Comparison of ENCODE assay signal across 11 cellular contexts in the genomic region with DNA sequence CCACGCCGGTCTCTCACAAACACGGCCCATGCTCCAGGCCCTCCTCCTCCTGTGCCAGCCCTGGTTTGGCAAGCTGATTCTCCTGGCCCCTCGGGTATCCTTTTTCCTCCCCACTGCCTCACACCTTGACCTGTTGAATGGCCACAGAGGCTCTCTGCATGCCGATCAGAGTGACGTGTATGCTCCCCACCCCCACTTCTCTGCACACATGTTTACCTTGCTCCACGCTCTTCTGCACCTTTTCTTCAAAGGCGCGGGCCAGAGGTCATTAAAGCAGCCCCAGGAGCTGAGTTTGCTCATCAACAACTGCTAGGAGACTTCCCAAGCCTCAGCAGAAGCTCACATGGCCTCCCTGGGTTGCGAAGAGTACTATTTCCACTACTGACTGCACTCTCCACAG.
DNase-seq lines count a peak whose midpoint lies in the region; ATAC-seq and TF ChIP-seq lines count a peak whose summit lies in the region.
"Had no signal": no experiment of that assay in that cellular context is flagged by ENCODE, and none has a peak within 500 bp of the region (broad histone marks: within the 10 kb centered on the region; RNA-seq: fewer than 3 reads in every experiment).

No MANE protein-coding gene starts in this region.

- no peaks in the 10 kb centered on the region for H3K27me3 ChIP-seq in CD8-positive, alpha-beta memory T cell (ENCODE audit: insufficient read depth, low read length, poor library complexity, severe bottlenecking)
- no peaks in the 10 kb centered on the region for H3K27me3 ChIP-seq in CD4-positive, alpha-beta T cell (ENCODE audit: control insufficient read depth, insufficient read depth, low read length)
- no peaks in the 10 kb centered on the region for H3K27me3 ChIP-seq in transverse colon
- H3K27me3 ChIP-seq: cardiac muscle cell had no signal

- POLR2A ChIA-PET in CD8-positive, alpha-beta memory T cell (lab: Charles Lee) = no interaction called here
- POLR2A ChIA-PET in CD4-positive, alpha-beta T cell (lab: Charles Lee) = no interaction called here

- H3K36me3 ChIP-seq in CD8-positive, alpha-beta memory T cell (ENCODE audit: insufficient read depth, low read length) = no peaks in the 10 kb centered on the region
- H3K36me3 ChIP-seq in transverse colon = no peaks in the 10 kb centered on the region
- H3K36me3 ChIP-seq: cardiac muscle cell had no signal

- TF ChIP-seq CTCF in CD4-positive, alpha-beta T cell (IDR thresholded peaks at IDR 0.05) = no peak
- no peak for TF ChIP-seq CTCF in transverse colon (IDR thresholded peaks at IDR 0.05)

- TF ChIP-seq EP300 in transverse colon (IDR thresholded peaks at IDR 0.05; ENCODE audit: low read depth) = no peak

- H3K4me3 Mint-ChIP-seq in CD8-positive, alpha-beta memory T cell = peak overlapping the region in 4 of 7 donors; percentile 9 to 44 (median 18)
- no peak overlapping the region for H3K4me3 Mint-ChIP-seq in CD4-positive, alpha-beta T cell

- H3K27ac ChIP-seq in CD8-positive, alpha-beta memory T cell (ENCODE audit: low read depth, low read length) = no peak overlapping the region
- no peak overlapping the region for H3K27ac ChIP-seq in CD4-positive, alpha-beta T cell (ENCODE audit: low read depth, low read length)
- H3K27ac ChIP-seq in transverse colon = no peak overlapping the region
- H3K27ac ChIP-seq: cardiac muscle cell, GM23248 had no signal

- peak overlapping the region in 3 of 8 donors; percentile 5 to 11 (median 10) for H3K27ac Mint-ChIP-seq in CD8-positive, alpha-beta memory T cell
- no peak overlapping the region for H3K27ac Mint-ChIP-seq in CD4-positive, alpha-beta T cell

- ATAC-seq in GM19395 (IDR thresholded peaks at IDR 0.05; ENCODE audit: unreplicated experiment) (peak; percentile 11), Right ventricle myocardium superior (ENCODE audit: poor library complexity) (no peak), GM18505 (IDR thresholded peaks at IDR 0.05; ENCODE audit: unreplicated experiment) (no peak)
- ATAC-seq in CD4-positive, alpha-beta T cell (ENCODE audit: poor library complexity) = no peak

- H3K27me3 Mint-ChIP-seq in CD8-positive, alpha-beta memory T cell = peaks cover 0 to 4% of the 10 kb centered on the region in 2 donors
- no peaks in the 10 kb centered on the region for H3K27me3 Mint-ChIP-seq in CD4-positive, alpha-beta T cell

- 83 to 86% methylated on average over 6 to 10 of the region's 10 CpGs for WGBS in transverse colon (ENCODE audit: low coverage in 1 of 2), 2 donors

- H3K36me3 Mint-ChIP-seq in CD8-positive, alpha-beta memory T cell = peaks cover 3 to 13% (median 6%) of the 10 kb centered on the region in 3 donors
- H3K36me3 Mint-ChIP-seq in CD4-positive, alpha-beta T cell (ENCODE audit: low read depth) = no peaks in the 10 kb centered on the region

- intact Hi-C loops in Right ventricle myocardium superior (cut with DNase I) = loop anchor here (10.0 kb wide), 1 partner anchor 171 kb away; no protein-coding TSS in a partner anchor
- intact Hi-C loops in CD4-positive, alpha-beta T cell (cut with DNase I, micrococcal nuclease) = no loop called here
- intact Hi-C loops in transverse colon (cut with DNase I; ENCODE audit: low total_unique reads) = no loop called here

- no peaks in the 10 kb centered on the region for H3K9me3 Mint-ChIP-seq in CD8-positive, alpha-beta memory T cell
- H3K9me3 Mint-ChIP-seq in CD4-positive, alpha-beta T cell = no peaks in the 10 kb centered on the region

- peaks cover 11% of the 10 kb centered on the region for H3K4me1 ChIP-seq in CD8-positive, alpha-beta memory T cell (ENCODE audit: insufficient read depth, low read length)
- peaks cover 0 to 8% (median 0%) of the 10 kb centered on the region in 4 donors for H3K4me1 ChIP-seq in transverse colon

- CTCF ChIA-PET in CD8-positive, alpha-beta memory T cell (lab: Charles Lee) = no interaction called here
- CTCF ChIA-PET in CD4-positive, alpha-beta T cell (lab: Charles Lee) = no interaction called here

- in situ Hi-C loops in transverse colon (cut with MboI; ENCODE audit: low pct_ligation_motif_present in 1 of 4, low pct_unique_long_range_greater_than_20kb in 1 of 4, low sequenced_read_pairs in 3 of 4) = no loop called here

- no peak for DNase-seq in CD8-positive, alpha-beta memory T cell
- DNase-seq in NCI-H510A (lab: John Stamatoyannopoulos, UW) (peak; percentile 35), kidney tubule cell (ENCODE audit: low spot score) (peak; percentile 59), Right ventricle myocardium superior (no peak), transverse colon (no peak)
- DNase-seq in CD4-positive, alpha-beta T cell = no peak
- DNase-seq: GM23248, T-helper 9 cell had no signal

- no peak overlapping the region for H3K4me3 ChIP-seq in CD8-positive, alpha-beta memory T cell (ENCODE audit: low read length)
- H3K4me3 ChIP-seq in transverse colon = no peak overlapping the region
- H3K4me3 ChIP-seq: cardiac muscle cell, GM23248 had no signal

- TF ChIP-seq POLR2A in transverse colon (IDR thresholded peaks at IDR 0.05) (no peak), GM18505 (IDR thresholded peaks at IDR 0.05; ENCODE audit: borderline replicate concordance, extremely low read depth, insufficient read depth, insufficient read length) (no peak)

- peaks cover 29 to 47% (median 37%) of the 10 kb centered on the region in 3 donors for H3K4me1 Mint-ChIP-seq in CD8-positive, alpha-beta memory T cell
- H3K4me1 Mint-ChIP-seq in CD4-positive, alpha-beta T cell (ENCODE audit: low read depth) = peaks cover 30% of the 10 kb centered on the region

- no peaks in the 10 kb centered on the region for H3K9me3 ChIP-seq in CD8-positive, alpha-beta memory T cell (ENCODE audit: low read length)
- no peaks in the 10 kb centered on the region for H3K9me3 ChIP-seq in CD4-positive, alpha-beta T cell (ENCODE audit: control insufficient read depth, low read length)
- H3K9me3 ChIP-seq in transverse colon = no peaks in the 10 kb centered on the region

Comparison
In these comparisons a context has a peak if more than half of its experiments do, and no peak if none do; other contexts are left out.
1. DNase-seq: peak in NCI-H510A (single experiment) and kidney tubule cell (single experiment); none in CD8-positive, alpha-beta memory T cell (0 of 5), Right ventricle myocardium superior (single experiment), CD4-positive, alpha-beta T cell (0 of 10) and transverse colon (single experiment).